In genomic region chr6:33828764-33829731, GRCh38 we compare ENCODE assay signal across 20 cellular contexts. TPM values are rescaled to one million over a fixed set of nuclear protein-coding genes. Genes with fewer than 3 reads are reported as not detected.
DNase-seq lines count a peak whose midpoint lies in the region; ATAC-seq, FAIRE-seq and TF ChIP-seq lines count a peak whose summit lies in the region.
"Had no signal": no experiment of that assay in that cellular context is flagged by ENCODE, and none has a peak within 500 bp of the region (broad histone marks: within the 10 kb centered on the region; RNA-seq: fewer than 3 reads in every experiment).

No MANE protein-coding gene starts in this region.

- no peak overlapping the region for H2BK15ac ChIP-seq in H9 (ENCODE audit: low read depth, low read length)

- H3K27me3 Mint-ChIP-seq in H9 (ENCODE audit: low read depth): peaks cover 18% of the 10 kb centered on the region

- no peak overlapping the region for H2BK5ac ChIP-seq in H9 (ENCODE audit: insufficient read length, low read length)

- no peak overlapping the region for H2BK20ac ChIP-seq in H9 (ENCODE audit: low read depth, low read length, poor library complexity, severe bottlenecking)

- no peak overlapping the region for H3K18ac ChIP-seq in H9 (ENCODE audit: insufficient read length, low read depth, low read length)

- no peak overlapping the region for H4K91ac ChIP-seq in H9 (ENCODE audit: insufficient read length, low read depth, low read length)

- no peak overlapping the region for H3K4me2 ChIP-seq in H9 (ENCODE audit: insufficient read depth, insufficient read length, low read length)

- no peaks in the 10 kb centered on the region for H3K79me1 ChIP-seq in H9 (ENCODE audit: insufficient read depth, low read depth, low read length, poor library complexity, severe bottlenecking)

- H3T11ph ChIP-seq in H9 (ENCODE audit: low read length): no peak overlapping the region

- POLR2A ChIA-PET in A673 (lab: Charles Lee; ENCODE audit: low non-redundant PET): no interaction called here

- peak overlapping the region; percentile 75 to 94 (median 94); a peak in 6 of 7 replicates for H3K27ac Mint-ChIP-seq in H9
- H3K27ac Mint-ChIP-seq: activated T-helper 17 cell treated with anti-CD3 and anti-CD28 coated beads, Interleukin-2, amount 50 U/mL, for 72 hours; T-cell had no signal

- no peak overlapping the region for H3K56ac ChIP-seq in H9 (ENCODE audit: insufficient read length, low read depth, low read length)

- H2BK120ac ChIP-seq in H9 (ENCODE audit: low read depth, low read length, poor library complexity, severe bottlenecking): no peak overlapping the region

- H3K14ac ChIP-seq in H9 (ENCODE audit: insufficient read depth, low read length): no peak overlapping the region

- H3K4me3 ChIP-seq in A673 (ENCODE audit: low read depth, low read length, poor library complexity, severe bottlenecking): no peak overlapping the region
- H3K4me3 ChIP-seq: GM12878, pancreas, skin epidermis had no signal

- CTCF ChIA-PET in A673 (lab: Charles Lee): interaction anchor here (0.7 kb wide), 1 partner anchor 226 kb away, joined by 7 read pairs; no protein-coding TSS in a partner anchor

- no CpG with 5 or more reads among the region's 15 CpGs for WGBS in H9 (ENCODE audit: extremely low coverage, insufficient read length, low lambda C conversion rate)

- no peak overlapping the region for H4K8ac ChIP-seq in H9 (replicated peaks; ENCODE audit: insufficient read length, low read depth, low read length)

- TF ChIP-seq POLR2A in H54 (IDR thresholded peaks at IDR 0.05; ENCODE audit: low read depth, low read length): no peak

- H3K79me2 ChIP-seq in H9 (ENCODE audit: insufficient read depth, low read length): no peaks in the 10 kb centered on the region

- peaks cover 8% of the 10 kb centered on the region for H3K4me1 ChIP-seq in A673 (ENCODE audit: insufficient read depth, low read length, poor library complexity, severe bottlenecking)
- 0 out of 2 replicates have a peak, but pooled peaks cover 4% of the 10 kb centered on the region for H3K4me1 ChIP-seq in H9 (ENCODE audit: insufficient read depth, low read length)
- H3K4me1 ChIP-seq: pancreas had no signal

- no peak overlapping the region for H2AK5ac ChIP-seq in H9 (ENCODE audit: insufficient read length, low read length)

- no TSS peak for BruUV-seq in A673 (replicated peaks; lab: Mats Ljungman, UMichigan)

- no peak overlapping the region for H3K9ac ChIP-seq in H9 (ENCODE audit: extremely low read depth, insufficient read length, low read length)

- peaks cover 55% of the 10 kb centered on the region in 2 experiments for H3K4me1 Mint-ChIP-seq in H9
- H3K4me1 Mint-ChIP-seq: activated T-helper 17 cell treated with anti-CD3 and anti-CD28 coated beads, Interleukin-2, amount 50 U/mL, for 72 hours; T-cell had no signal

- no peak overlapping the region for H3K4ac ChIP-seq in H9 (ENCODE audit: low read depth, low read length)

- no peak overlapping the region for H3K23ac ChIP-seq in H9 (ENCODE audit: insufficient read length, low read depth, low read length)

- TF ChIP-seq CTCF in A673 (conservative IDR thresholded peaks at IDR 0.05; ENCODE audit: low read depth, low read length) (no peak), H9 (conservative IDR thresholded peaks at IDR 0.05) (peak; percentile 29; the same call in 2 of the 3 replicates), VCaP (conservative IDR thresholded peaks at IDR 0.05) (no peak)

- H3K27ac ChIP-seq in A673 (ENCODE audit: low read depth, low read length, poor library complexity, severe bottlenecking) (no peak overlapping the region), H9 (ENCODE audit: insufficient read length, low read depth, low read length) (no peak overlapping the region), VCaP (peak overlapping the region; percentile 73)
- H3K27ac ChIP-seq: pancreas, skin epidermis had no signal

- peak; percentile 56 for DNase-seq in A673 (ENCODE audit: low spot score)
- DNase-seq in H9: no peak
- DNase-seq in left ventricle myocardium superior: peak; percentile 60
- DNase-seq in cerebellar cortex (ENCODE audit: low spot score): no peak
- no peak for DNase-seq in NCI-H2227 (lab: John Stamatoyannopoulos, UW; ENCODE audit: unreplicated experiment)
- no peak for DNase-seq in H54 (ENCODE audit: insufficient read length, low spot score)
- DNase-seq: caudate nucleus; effector CD8-positive, alpha-beta T cell; GDM1; NCI-H2081; NK-92 treated with Interleukin-12 subunit alpha and Interleukin-12 subunit beta, amount 100 ng/mL, for 24 hours; pancreas; stimulated activated CD4-positive, alpha-beta T cell treated with anti-CD3 and anti-CD28 coated beads, Interleukin-4, amount 100 ng/mL, for 24 hours; T-cell had no signal

- peak; percentile 94 for ATAC-seq in left ventricle myocardium superior
- no peak for ATAC-seq in GM21381 (IDR thresholded peaks at IDR 0.05; ENCODE audit: unreplicated experiment)
- ATAC-seq: activated T-helper 17 cell treated with anti-CD3 and anti-CD28 coated beads, Interleukin-2, amount 50 U/mL, for 72 hours; GM12878; pancreas; T-cell had no signal

- H3K4me3 Mint-ChIP-seq in H9: peak overlapping the region in 1 of 2 experiments; percentile 64; a peak in 4 of 5 replicates
- H3K4me3 Mint-ChIP-seq: activated T-helper 17 cell treated with anti-CD3 and anti-CD28 coated beads, Interleukin-2, amount 50 U/mL, for 72 hours; T-cell had no signal

- peaks cover 10 to 13% of the 10 kb centered on the region in 2 experiments for H3K9me3 Mint-ChIP-seq in H9
- H3K9me3 Mint-ChIP-seq: activated T-helper 17 cell treated with anti-CD3 and anti-CD28 coated beads, Interleukin-2, amount 50 U/mL, for 72 hours; T-cell had no signal

- no peak overlapping the region for H2AFZ ChIP-seq in H9 (ENCODE audit: low read length)

- no peaks in the 10 kb centered on the region for H4K20me1 ChIP-seq in H9 (ENCODE audit: control insufficient read depth, insufficient read depth, insufficient read length)

- no peak overlapping the region for H4K5ac ChIP-seq in H9 (ENCODE audit: insufficient read length, low read depth, low read length)

- H3K9me3 ChIP-seq in A673 (ENCODE audit: low read depth, low read length, poor library complexity, severe bottlenecking): no peaks in the 10 kb centered on the region
- H3K9me3 ChIP-seq in H9 (ENCODE audit: control insufficient read depth, low read depth, low read length): no peaks in the 10 kb centered on the region
- H3K9me3 ChIP-seq: pancreas had no signal

- no peaks in the 10 kb centered on the region for H3K23me2 ChIP-seq in H9 (ENCODE audit: insufficient read length, low read depth, low read length, poor library complexity, severe bottlenecking)

- intact Hi-C loops in A673 (cut with micrococcal nuclease; ENCODE audit: unreplicated experiment): no loop called here
- intact Hi-C loops in left ventricle myocardium superior (cut with micrococcal nuclease): no loop called here

- no peaks in the 10 kb centered on the region for H3K36me3 ChIP-seq in A673 (ENCODE audit: insufficient read depth, low read length, poor library complexity, severe bottlenecking)
- H3K36me3 ChIP-seq: pancreas had no signal

- H2BK12ac ChIP-seq in H9 (ENCODE audit: insufficient read length, low read depth, low read length): no peak overlapping the region

- H3K27me3 ChIP-seq in A673 (replicated peaks; ENCODE audit: insufficient read depth, low read depth, low read length, poor library complexity): no peaks in the 10 kb centered on the region
- H3K27me3 ChIP-seq in H9 (ENCODE audit: insufficient read depth, low read length): no peaks in the 10 kb centered on the region
- H3K27me3 ChIP-seq: pancreas had no signal

- FAIRE-seq in H54 (lab: Jason Lieb, UNC): no peak
- FAIRE-seq: GM12878, pancreas had no signal

- peaks cover 7 to 10% (median 7%) of the 10 kb centered on the region in 3 experiments for H3K36me3 Mint-ChIP-seq in H9 (ENCODE audit: insufficient read depth in 1 of 3, low read depth in 3 of 3)
- H3K36me3 Mint-ChIP-seq: T-cell had no signal

RNA-seq across cellular contexts. Expression of gene MLN, which starts 25.2 kb away (rescaled TPM):
- not detected in 2 replicates for total RNA-seq in A673 (2021)
- total RNA-seq in H9 (2021): not detected in 2 replicates
- not detected for total RNA-seq in left ventricle myocardium superior
- total RNA-seq: activated CD8-positive, alpha-beta memory T cell treated with anti-CD3 and anti-CD28 coated beads for 36 hours; activated T-helper 17 cell treated with anti-CD3 and anti-CD28 coated beads, Interleukin-2, amount 50 U/mL, for 72 hours; GM12878; pancreas; T-cell had no signal

RNA-seq across cellular contexts. Expression of gene LEMD2, which starts 40.1 kb away (rescaled TPM):
- total RNA-seq in A673 (2021) (75.8 and 76.0 TPM in 2 replicates), H9 (2021) (82.0 and 91.8 TPM in 2 replicates), left ventricle myocardium superior (22.5 TPM)

Comparison
In these comparisons a context has a peak if more than half of its experiments do, and no peak if none do; other contexts are left out.
1. DNase-seq: peak in A673 (single experiment) and left ventricle myocardium superior (single experiment); none in H9 (single experiment), cerebellar cortex (single experiment), NCI-H2227 (single experiment) and H54 (single experiment).